1 cellular context compared by ENCODE assay signal in genomic region chr5:98813755-98814154, GRCh38.
TF ChIP-seq lines count a peak whose summit lies in the region.

No MANE protein-coding gene starts in this region.

TF ChIP-seq in GM12878, 131 proteins besides CTCF, POLR2A, EP300 and RAD21 (continued from another document):
- peak; percentile 77 for TF ChIP-seq ATF2 (IDR thresholded peaks at IDR 0.05; ENCODE audit: low read length)
- peak; percentile 66; the same call in 1 of the 2 replicates for TF ChIP-seq TCF7 (IDR thresholded peaks at IDR 0.05; ENCODE audit: borderline replicate concordance)
- TF ChIP-seq NFIC (IDR thresholded peaks at IDR 0.05; ENCODE audit: low read depth, low read length): peak; percentile 83; the same call in 1 of the 2 replicates
- peak; percentile 34; the same call in 1 of the 2 replicates for TF ChIP-seq CREB1 (IDR thresholded peaks at IDR 0.05; ENCODE audit: low read depth)
- peak; percentile 77 for TF ChIP-seq JUNB (IDR thresholded peaks at IDR 0.05)
- TF ChIP-seq FOXM1 (IDR thresholded peaks at IDR 0.05; ENCODE audit: low read depth, low read length): peak; percentile 69; the same call in 1 of the 2 replicates
- no peak for TF ChIP-seq ZNF622 (IDR thresholded peaks at IDR 0.05)
- TF ChIP-seq RELB (IDR thresholded peaks at IDR 0.05; ENCODE audit: low read depth): 0 out of 2 replicates have a peak, but pooled peaks have one; percentile 42
- TF ChIP-seq ZBED1 (IDR thresholded peaks at IDR 0.05; ENCODE audit: borderline replicate concordance): no peak
- TF ChIP-seq CREM (IDR thresholded peaks at IDR 0.05; ENCODE audit: low read depth): peak; percentile 65; the same call in 1 of the 2 replicates
- no peak for TF ChIP-seq NRF1 (conservative IDR thresholded peaks at IDR 0.05; ENCODE audit: low read depth, low read length)
- TF ChIP-seq BCL11A (IDR thresholded peaks at IDR 0.05; ENCODE audit: low read depth, low read length): peak; percentile 45; the same call in 1 of the 2 replicates
- TF ChIP-seq ATF7 (IDR thresholded peaks at IDR 0.05; ENCODE audit: low read depth): peak; percentile 53; the same call in 1 of the 2 replicates
- TF ChIP-seq JUND (IDR thresholded peaks at IDR 0.05; ENCODE audit: low read depth, low read length): no peak
- peak; percentile 88 for TF ChIP-seq RUNX3 (IDR thresholded peaks at IDR 0.05; ENCODE audit: low read length)
- TF ChIP-seq IKZF1 (conservative IDR thresholded peaks at IDR 0.05): 0 out of 2 replicates have a peak, but pooled peaks have one; percentile 19
- TF ChIP-seq MTA3 (IDR thresholded peaks at IDR 0.05; ENCODE audit: borderline replicate concordance, low read length): 0 out of 2 replicates have a peak, but pooled peaks have one; percentile 58
